In the genomic region with DNA sequence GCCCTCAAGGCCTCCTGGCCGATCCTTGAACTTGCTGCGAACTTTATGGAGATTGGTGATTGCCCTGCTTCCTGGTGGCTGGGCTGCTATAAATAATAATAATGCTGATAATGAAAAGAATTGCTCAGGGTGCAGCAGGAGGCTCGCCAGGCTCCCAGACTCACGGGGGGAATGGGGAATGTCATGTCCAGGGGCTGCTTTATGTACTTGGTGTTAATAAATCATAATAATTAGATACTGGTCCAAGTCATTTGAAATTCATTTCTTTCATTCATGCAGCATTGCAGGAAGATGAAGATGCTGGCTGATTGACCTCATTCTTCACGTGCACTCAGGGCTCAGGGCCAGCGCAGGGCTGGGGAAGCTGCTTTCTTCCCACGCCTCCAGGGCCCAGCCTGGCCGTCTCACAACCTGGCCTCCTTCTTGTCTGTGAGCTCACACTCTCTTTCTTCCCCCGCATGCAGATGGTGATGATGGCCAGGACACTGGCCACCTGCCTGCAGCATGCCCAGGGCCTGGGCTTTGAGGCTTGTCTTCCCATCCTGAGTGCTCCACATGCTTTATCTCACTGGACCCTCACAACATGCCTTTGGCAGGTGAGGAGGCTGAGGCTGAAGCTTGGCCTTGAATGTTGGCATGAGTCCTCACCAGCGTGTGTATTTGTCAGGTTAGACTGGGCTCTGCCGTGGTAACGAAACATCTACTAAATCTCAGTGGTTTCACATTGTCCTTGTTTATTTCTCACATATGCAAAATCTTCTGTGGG, we compare ENCODE assay signal across 8 cellular contexts.
DNase-seq lines count a peak whose midpoint lies in the region; ATAC-seq and TF ChIP-seq lines count a peak whose summit lies in the region.

No MANE protein-coding gene starts in this region.

- no peaks in the 10 kb centered on the region for H3K9me3 ChIP-seq in gastrocnemius medialis

- no peaks in the 10 kb centered on the region for H3K36me3 ChIP-seq in gastrocnemius medialis

- no peak for TF ChIP-seq CTCF in gastrocnemius medialis (IDR thresholded peaks at IDR 0.05 in 4 of 5, conservative IDR thresholded peaks at IDR 0.05 in 1 of 5)

- intact Hi-C loops in gastrocnemius medialis (cut with DNase I; ENCODE audit: low total_unique reads) = no loop called here

- H3K27ac ChIP-seq in gastrocnemius medialis = no peak overlapping the region

- ATAC-seq in GM19035 (IDR thresholded peaks at IDR 0.05; ENCODE audit: unreplicated experiment) (peak; percentile 87), HG03103 (IDR thresholded peaks at IDR 0.05; ENCODE audit: low read depth, unreplicated experiment) (peak; percentile 58), gastrocnemius medialis (peak in 1 of 2 donors; percentile 39)

- no peaks in the 10 kb centered on the region for H3K27me3 ChIP-seq in gastrocnemius medialis

- no peak overlapping the region for H3K4me3 ChIP-seq in gastrocnemius medialis

- TF ChIP-seq POLR2A in gastrocnemius medialis (IDR thresholded peaks at IDR 0.05) = no peak

- in situ Hi-C loops in gastrocnemius medialis (cut with MboI; ENCODE audit: low sequenced_read_pairs in 4 of 4) = no loop called here

- no peaks in the 10 kb centered on the region for H3K4me1 ChIP-seq in gastrocnemius medialis

- peak; percentile 39 for DNase-seq in ecto neural progenitor cell (ENCODE audit: low spot score)
- DNase-seq in gastrocnemius medialis = peak; percentile 12 to 33
- DNase-seq in MV-4-11 (lab: John Stamatoyannopoulos, UW) = no peak
- no peak for DNase-seq in T-helper 9 cell
- DNase-seq in COR-L47 (lab: John Stamatoyannopoulos, UW) = no peak
- DNase-seq in activated gamma-delta T cell (lab: John Stamatoyannopoulos, UW) = no peak

Comparison
In these comparisons a context has a peak if more than half of its experiments do, and no peak if none do; other contexts are left out.
1. DNase-seq: peak in ecto neural progenitor cell (single experiment) and gastrocnemius medialis (2 of 2); none in MV-4-11 (single experiment), T-helper 9 cell (single experiment), COR-L47 (single experiment) and activated gamma-delta T cell (single experiment).